ENCODE assay signal across 8 cellular contexts in the genomic region with DNA sequence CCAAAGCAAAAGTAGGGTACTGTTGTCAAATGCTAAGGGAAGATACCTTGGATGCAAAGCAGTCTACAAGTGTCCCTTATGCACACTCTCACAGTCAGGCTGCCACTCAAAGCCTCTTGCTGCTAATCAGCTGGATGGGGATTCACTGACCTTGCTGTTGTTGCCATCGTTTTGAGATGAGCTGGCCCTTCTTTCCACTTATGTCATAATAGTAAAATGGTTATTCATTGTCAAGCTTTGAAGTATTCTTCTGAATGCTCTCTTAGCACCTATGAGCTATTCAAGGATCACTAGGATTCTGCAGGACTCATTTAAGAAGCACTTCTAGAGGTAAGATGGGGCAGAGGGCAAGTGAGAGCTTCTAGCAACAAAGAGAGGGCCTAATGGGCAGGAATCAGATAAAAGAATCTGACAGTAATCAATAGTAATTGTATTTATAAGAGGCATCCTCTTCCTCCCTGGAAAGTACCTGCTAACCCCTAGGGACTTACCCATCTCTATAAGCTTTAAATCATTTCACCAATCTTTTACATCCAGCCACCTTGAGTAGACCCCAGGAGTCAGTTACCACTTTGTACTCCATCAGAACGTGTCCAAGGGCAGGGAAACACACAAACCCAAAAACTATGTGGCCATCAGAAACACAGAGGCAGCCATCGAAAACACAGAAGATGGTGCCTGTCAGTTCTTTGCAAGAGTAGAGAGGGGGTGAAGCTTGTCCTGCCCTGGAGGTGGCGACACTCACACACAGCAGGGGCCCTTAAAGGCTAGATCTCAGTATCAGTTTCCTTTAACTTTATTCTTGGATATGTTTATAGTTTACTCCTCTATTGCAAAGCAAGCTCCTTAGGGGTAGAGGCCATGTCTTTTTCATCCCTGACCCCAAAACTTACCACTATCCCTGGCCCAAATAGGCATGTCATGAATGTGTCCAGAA.
DNase-seq lines count a peak whose midpoint lies in the region; ATAC-seq, FAIRE-seq and TF ChIP-seq lines count a peak whose summit lies in the region.

No MANE protein-coding gene starts in this region.

- peak; percentile 4 to 66 (median 20) for DNase-seq in CD8-positive, alpha-beta memory T cell
- DNase-seq in GM19239 (ENCODE audit: insufficient read length, low spot score): peak; percentile 7
- peak; percentile 22 for DNase-seq in SK-N-MC (ENCODE audit: low read depth, low spot score)
- peak; percentile 9 for DNase-seq in central memory CD4-positive, alpha-beta T cell
- no peak for DNase-seq in mesothelial cell of epicardium (ENCODE audit: low spot score in 2 of 2, unreplicated experiment in 2 of 2)
- no peak for DNase-seq in NCI-H146 treated with DMSO at 0.1 percent for 48 hours (lab: John Stamatoyannopoulos, UW; ENCODE audit: unreplicated experiment)
- no peak for DNase-seq in NCI-H526 treated with DMSO at 0.1 percent for 48 hours (lab: John Stamatoyannopoulos, UW)

- H3K36me3 ChIP-seq in CD8-positive, alpha-beta memory T cell (ENCODE audit: insufficient read depth, low read length): no peaks in the 10 kb centered on the region
- no peaks in the 10 kb centered on the region for H3K36me3 ChIP-seq in SK-N-MC (ENCODE audit: insufficient read depth, low read length)

- no peak overlapping the region for H3K27ac ChIP-seq in CD8-positive, alpha-beta memory T cell (ENCODE audit: low read depth, low read length)
- H3K27ac ChIP-seq in SK-N-MC: no peak overlapping the region

- H3K4me1 ChIP-seq in CD8-positive, alpha-beta memory T cell (ENCODE audit: insufficient read depth, low read length): no peaks in the 10 kb centered on the region

- FAIRE-seq in GM19239 (lab: Jason Lieb, UNC): no peak

- CTCF ChIA-PET in CD8-positive, alpha-beta memory T cell (lab: Charles Lee): interaction anchor here (0.9 to 3.4 kb wide), 13 partner anchors 10 to 612 kb away, joined by 3 to 18 read pairs (median 4); no protein-coding TSS in a partner anchor

- H3K36me3 Mint-ChIP-seq in CD8-positive, alpha-beta memory T cell: no peaks in the 10 kb centered on the region
- H3K36me3 Mint-ChIP-seq in mesothelial cell of epicardium: no peaks in the 10 kb centered on the region

- no peak overlapping the region for H3K4me3 Mint-ChIP-seq in CD8-positive, alpha-beta memory T cell
- no peak overlapping the region for H3K4me3 Mint-ChIP-seq in mesothelial cell of epicardium

- H3K27ac Mint-ChIP-seq in CD8-positive, alpha-beta memory T cell: peak overlapping the region in 1 of 8 donors; percentile 15
- H3K27ac Mint-ChIP-seq in mesothelial cell of epicardium: no peak overlapping the region

- peak; percentile 29 for TF ChIP-seq CTCF in mesothelial cell of epicardium (IDR thresholded peaks at IDR 0.05; ENCODE audit: unreplicated experiment)

- no peaks in the 10 kb centered on the region for H3K9me3 Mint-ChIP-seq in CD8-positive, alpha-beta memory T cell
- no peaks in the 10 kb centered on the region for H3K9me3 Mint-ChIP-seq in mesothelial cell of epicardium

- H3K9me3 ChIP-seq in CD8-positive, alpha-beta memory T cell (ENCODE audit: low read length): no peaks in the 10 kb centered on the region
- H3K9me3 ChIP-seq in SK-N-MC (ENCODE audit: low read depth, low read length): no peaks in the 10 kb centered on the region

- ATAC-seq in HG03378 (IDR thresholded peaks at IDR 0.05; ENCODE audit: unreplicated experiment): peak; percentile 69

- POLR2A ChIA-PET in CD8-positive, alpha-beta memory T cell (lab: Charles Lee): no interaction called here

- peaks cover 0 to 4% (median 0%) of the 10 kb centered on the region in 3 donors for H3K4me1 Mint-ChIP-seq in CD8-positive, alpha-beta memory T cell
- peaks cover 52% of the 10 kb centered on the region for H3K4me1 Mint-ChIP-seq in mesothelial cell of epicardium

- no peaks in the 10 kb centered on the region for H3K27me3 ChIP-seq in CD8-positive, alpha-beta memory T cell (ENCODE audit: insufficient read depth, low read length, poor library complexity, severe bottlenecking)

- no peak overlapping the region for H3K9ac ChIP-seq in SK-N-MC (ENCODE audit: insufficient read length)

- H3K4me3 ChIP-seq in CD8-positive, alpha-beta memory T cell (ENCODE audit: low read length): no peak overlapping the region
- H3K4me3 ChIP-seq in SK-N-MC: no peak overlapping the region

- peaks cover 0 to 3% of the 10 kb centered on the region in 2 donors for H3K27me3 Mint-ChIP-seq in CD8-positive, alpha-beta memory T cell
- no peaks in the 10 kb centered on the region for H3K27me3 Mint-ChIP-seq in mesothelial cell of epicardium (ENCODE audit: low read depth)

Comparison
In these comparisons a context has a peak if more than half of its experiments do, and no peak if none do; other contexts are left out.
1. DNase-seq: peak in CD8-positive, alpha-beta memory T cell (5 of 5), GM19239 (single experiment), SK-N-MC (single experiment) and central memory CD4-positive, alpha-beta T cell (single experiment); none in mesothelial cell of epicardium (0 of 2), NCI-H146 treated with DMSO at 0.1 percent for 48 hours (single experiment) and NCI-H526 treated with DMSO at 0.1 percent for 48 hours (single experiment).